Comparison of ENCODE assay signal across 16 cellular contexts in the genomic region with DNA sequence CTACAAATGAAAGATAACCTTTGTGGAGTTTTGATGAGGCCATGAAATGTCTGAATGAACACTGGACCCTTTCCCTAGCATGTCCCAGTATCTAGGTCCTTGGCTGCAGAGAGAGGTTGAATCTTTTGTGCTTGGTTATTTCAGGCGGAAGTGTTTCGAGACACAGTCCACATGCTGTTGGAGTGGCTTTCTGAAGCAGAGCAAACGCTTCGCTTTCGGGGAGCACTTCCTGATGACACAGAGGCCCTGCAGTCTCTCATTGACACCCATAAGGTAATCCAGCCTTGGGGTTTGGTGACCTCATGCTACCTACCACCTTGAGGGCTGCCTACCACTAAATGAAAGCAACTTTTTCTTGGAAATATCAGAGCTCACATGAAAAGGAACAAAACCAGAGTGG. TPM values are rescaled to one million over a fixed set of nuclear protein-coding genes. Genes with fewer than 3 reads are reported as not detected.
"Had no signal": no experiment of that assay in that cellular context is flagged by ENCODE, and none has a peak within 500 bp of the region (broad histone marks: within the 10 kb centered on the region; RNA-seq: fewer than 3 reads in every experiment).

No MANE protein-coding gene starts in this region.

- H3K4me1 Mint-ChIP-seq: activated naive CD4-positive, alpha-beta T cell treated with anti-CD3 and anti-CD28 coated beads, Interleukin-2, amount 50 U/mL, for 24 hours had no signal

- H3K9me3 ChIP-seq: left lung had no signal

- H3K27me3 Mint-ChIP-seq: activated naive CD4-positive, alpha-beta T cell treated with anti-CD3 and anti-CD28 coated beads, Interleukin-2, amount 50 U/mL, for 24 hours; natural killer cell treated with Interleukin-12 subunit alpha and Interleukin-12 subunit beta and Interleukin-15 and Interleukin-18, amount 100 ng/mL, for 72 hours; type B pancreatic cell had no signal

- ATAC-seq: left lung; natural killer cell treated with Interleukin-12 subunit alpha and Interleukin-12 subunit beta and Interleukin-15 and Interleukin-18, amount 100 ng/mL, for 72 hours had no signal

- H3K4me3 ChIP-seq: hepatocyte, left lung, skin epidermis had no signal

- DNase-seq: activated CD4-positive, CD25-positive, alpha-beta regulatory T cell; activated CD8-positive, alpha-beta memory T cell treated with anti-CD3 and anti-CD28 coated beads for 24 hours; activated T-cell treated with anti-CD3 and anti-CD28 coated beads for 4 hours; brain microvascular endothelial cell; endodermal cell; left lung; retina; stimulated activated CD4-positive, alpha-beta T cell treated with anti-CD3 and anti-CD28 coated beads, Interleukin-4, amount 100 ng/mL, for 24 hours; stimulated activated naive CD4-positive, alpha-beta T cell had no signal

- H3K4me3 Mint-ChIP-seq: activated naive CD4-positive, alpha-beta T cell treated with anti-CD3 and anti-CD28 coated beads, Interleukin-2, amount 50 U/mL, for 24 hours; endodermal cell; natural killer cell treated with Interleukin-12 subunit alpha and Interleukin-12 subunit beta and Interleukin-15 and Interleukin-18, amount 100 ng/mL, for 72 hours; type B pancreatic cell had no signal

- H3K27ac Mint-ChIP-seq: endodermal cell, type B pancreatic cell had no signal

- H3K27ac ChIP-seq: brain microvascular endothelial cell, hepatocyte had no signal

- H3K9me3 Mint-ChIP-seq: activated naive CD4-positive, alpha-beta T cell treated with anti-CD3 and anti-CD28 coated beads, Interleukin-2, amount 50 U/mL, for 24 hours; endodermal cell; natural killer cell treated with Interleukin-12 subunit alpha and Interleukin-12 subunit beta and Interleukin-15 and Interleukin-18, amount 100 ng/mL, for 72 hours; type B pancreatic cell had no signal

- H3K27me3 ChIP-seq: brain microvascular endothelial cell, hepatocyte, left lung had no signal

RNA-seq across cellular contexts. Expression of gene BMP8A, which starts 38.9 kb away (rescaled TPM):
- total RNA-seq: epithelial cell of proximal tubule had no signal
- polyA plus RNA-seq: keratinocyte had no signal
